8 cellular contexts compared by ENCODE assay signal in genomic region chr1:150578278-150579109, GRCh38. TPM values are rescaled to one million over a fixed set of nuclear protein-coding genes. Genes with fewer than 3 reads are reported as not detected.
DNase-seq lines count a peak whose midpoint lies in the region; ATAC-seq, FAIRE-seq and TF ChIP-seq lines count a peak whose summit lies in the region.

No MANE protein-coding gene starts in this region.

- H3K4me2 ChIP-seq in K562 (ENCODE audit: insufficient read depth, low read length) = peak overlapping the region; percentile 97

- no peaks in the 10 kb centered on the region for H3K27me3 ChIP-seq in HUES6 (ENCODE audit: control insufficient read depth, insufficient read depth, low read length)
- no peaks in the 10 kb centered on the region for H3K27me3 ChIP-seq in RWPE2 (ENCODE audit: insufficient read depth, poor library complexity, severe bottlenecking)
- no peaks in the 10 kb centered on the region for H3K27me3 ChIP-seq in K562 (ENCODE audit: control insufficient read depth in 2 of 2, insufficient read depth in 2 of 2, low read length in 2 of 2)
- no peaks in the 10 kb centered on the region for H3K27me3 ChIP-seq in iPS-18a (ENCODE audit: control insufficient read depth, insufficient read depth, low read length)
- H3K27me3 ChIP-seq in gastrocnemius medialis = no peaks in the 10 kb centered on the region

- TF ChIP-seq RAD21 in K562 (CRISPR knock-in tag; conservative IDR thresholded peaks at IDR 0.05 in 1 of 2, IDR thresholded peaks at IDR 0.05 in 1 of 2) = no peak

- TF ChIP-seq POLR2A in K562 (conservative IDR thresholded peaks at IDR 0.05) = peak; percentile 36; the same call in 1 of the 2 replicates
- peak; percentile 37 to 45 for TF ChIP-seq POLR2A in gastrocnemius medialis (IDR thresholded peaks at IDR 0.05)

- H3K9me3 ChIP-seq in HUES6 (ENCODE audit: control insufficient read depth, insufficient read depth, low read depth, low read length) (no peaks in the 10 kb centered on the region), RWPE2 (ENCODE audit: severe bottlenecking) (no peaks in the 10 kb centered on the region), K562 (replicated peaks; ENCODE audit: control insufficient read depth, insufficient read depth, low read depth, low read length) (no peaks in the 10 kb centered on the region), iPS-18a (ENCODE audit: control insufficient read depth, low read depth, low read length) (no peaks in the 10 kb centered on the region), gastrocnemius medialis (no peaks in the 10 kb centered on the region)

- peaks cover 46% of the 10 kb centered on the region for H4K20me1 ChIP-seq in K562 (replicated peaks; ENCODE audit: control insufficient read depth, insufficient read depth, low read length)

- peak; percentile 59 for FAIRE-seq in K562 (lab: Jason Lieb, UNC)

- H3K4me3 ChIP-seq in HUES6 (ENCODE audit: low read depth, low read length) (peak overlapping the region; percentile 89), RWPE2 (ENCODE audit: severe bottlenecking) (peak overlapping the region; percentile 73), K562 (peak overlapping the region; percentile 98), iPS-18a (ENCODE audit: low read length) (peak overlapping the region; percentile 94), gastrocnemius medialis (peak overlapping the region; percentile 67 to 98 (median 84))

- H3K4me1 ChIP-seq in HUES6 (ENCODE audit: control insufficient read depth, insufficient read depth, low read length) = peaks cover 30% of the 10 kb centered on the region
- H3K4me1 ChIP-seq in RWPE2 (ENCODE audit: insufficient read depth, poor library complexity, severe bottlenecking) = peaks cover 32% of the 10 kb centered on the region
- peaks cover 10 to 19% of the 10 kb centered on the region in 2 experiments; a peak in 4 of 5 replicates for H3K4me1 ChIP-seq in K562 (replicated peaks in 1 of 2; ENCODE audit: control insufficient read depth in 2 of 2, insufficient read depth in 2 of 2, low read length in 2 of 2)
- H3K4me1 ChIP-seq in iPS-18a (ENCODE audit: control insufficient read depth, low read depth, low read length) = peaks cover 35% of the 10 kb centered on the region
- peaks cover 28 to 32% of the 10 kb centered on the region in 2 donors for H3K4me1 ChIP-seq in gastrocnemius medialis

- H3K27ac ChIP-seq in HUES6 (ENCODE audit: low read depth, low read length) = peak overlapping the region; percentile 100
- peak overlapping the region; percentile 100 for H3K27ac ChIP-seq in RWPE2 (ENCODE audit: poor library complexity, severe bottlenecking)
- H3K27ac ChIP-seq in K562 (ENCODE audit: extremely low read depth, low read depth, low read length) = peak overlapping the region; percentile 87
- peak overlapping the region; percentile 97 for H3K27ac ChIP-seq in iPS-18a (ENCODE audit: low read length)
- H3K27ac ChIP-seq in gastrocnemius medialis = peak overlapping the region; percentile 100

- peaks cover 54% of the 10 kb centered on the region for H3K36me3 ChIP-seq in HUES6 (ENCODE audit: control insufficient read depth, insufficient read depth, low read length)
- H3K36me3 ChIP-seq in RWPE2 (ENCODE audit: low read depth) = peaks cover 57% of the 10 kb centered on the region
- H3K36me3 ChIP-seq in K562 (ENCODE audit: control insufficient read depth, insufficient read depth, low read length) = peaks cover 54% of the 10 kb centered on the region
- peaks cover 50% of the 10 kb centered on the region for H3K36me3 ChIP-seq in iPS-18a (ENCODE audit: control insufficient read depth, low read depth, low read length)
- peaks cover 0 to 54% of the 10 kb centered on the region in 2 donors for H3K36me3 ChIP-seq in gastrocnemius medialis

- H2AFZ ChIP-seq in K562 (ENCODE audit: low read depth, low read length) = no peak overlapping the region

- under 1% methylated on average over 49 of the region's 49 CpGs for WGBS in K562 (ENCODE audit: insufficient coverage, low coverage, missing lambda C conversion rate)

- H3K9me1 ChIP-seq in K562 (ENCODE audit: control insufficient read depth, insufficient read depth, low read length) = no peaks in the 10 kb centered on the region

- no peak for TF ChIP-seq EP300 in K562 (IDR thresholded peaks at IDR 0.05; ENCODE audit: low read length)

- TSS peak; percentile 34 for BruUV-seq in K562 (replicated peaks; lab: Mats Ljungman, UMichigan)

- peaks cover 66% of the 10 kb centered on the region for H3K79me2 ChIP-seq in K562 (ENCODE audit: control insufficient read depth, insufficient read depth, low read length)

- ATAC-seq in RWPE2 (ENCODE audit: low read depth) = peak; percentile 37
- peak; percentile 25 for ATAC-seq in K562
- peak; percentile 40 to 61 for ATAC-seq in gastrocnemius medialis
- no peak for ATAC-seq in HG03571 (IDR thresholded peaks at IDR 0.05; ENCODE audit: unreplicated experiment)

- no peak for TF ChIP-seq CTCF in RWPE2 (IDR thresholded peaks at IDR 0.05; ENCODE audit: poor library complexity, severe bottlenecking)
- no peak for TF ChIP-seq CTCF in K562 (IDR thresholded peaks at IDR 0.05 in 2 of 3, conservative IDR thresholded peaks at IDR 0.05 in 1 of 3; ENCODE audit: insufficient read depth in 2 of 3, low read depth in 1 of 3, low read length in 3 of 3)
- no peak for TF ChIP-seq CTCF in gastrocnemius medialis (IDR thresholded peaks at IDR 0.05 in 4 of 5, conservative IDR thresholded peaks at IDR 0.05 in 1 of 5)

- CTCF ChIA-PET in K562 (lab: Yijun Ruan, JAX; ENCODE audit: low intra/inter-chr PET ratio) = no interaction called here

- intact Hi-C loops in K562 (cut with micrococcal nuclease) (loop anchor here (2.0 to 5.0 kb wide), 2 partner anchors 40 to 234 kb away; no protein-coding TSS in a partner anchor), gastrocnemius medialis (cut with DNase I; ENCODE audit: low total_unique reads) (loop anchor here (1.0 kb wide), 5 partner anchors 10 to 399 kb away; partner anchors contain the start of genes ENSA and SETDB1)

- in situ Hi-C loops in K562 (cut with MboI) (no loop called here), gastrocnemius medialis (cut with MboI; ENCODE audit: low sequenced_read_pairs in 4 of 4) (no loop called here)

- H3K9ac ChIP-seq in HUES6 (ENCODE audit: low read length) (peak overlapping the region; percentile 99), K562 (ENCODE audit: insufficient read depth in 1 of 2, low read depth in 2 of 2, low read length in 2 of 2) (peak overlapping the region; percentile 97 to 100), iPS-18a (ENCODE audit: low read length) (peak overlapping the region; percentile 100)

- DNase-seq in EL (peak; percentile 91), RWPE2 (ENCODE audit: low spot score) (peak; percentile 70), K562 (ENCODE audit: extremely low read depth in 1 of 4, low spot score in 3 of 4) (peak in 3 of 4 experiments; percentile 24 to 75 (median 30)), gastrocnemius medialis (peak; percentile 50 to 79), mesenteric fat pad (ENCODE audit: low spot score) (no peak)

- POLR2A ChIA-PET in K562 (lab: Yijun Ruan, JAX) = interaction anchor here (0.6 to 11.0 kb wide), 25 partner anchors 8 to 428 kb away, joined by 3 to 148 read pairs (median 4); partner anchors contain the start of genes ENSA, FALEC, GOLPH3L and MINDY1

RNA-seq across cellular contexts. Expression of gene MCL1, which starts 0.9 kb away (rescaled TPM):
- total RNA-seq in K562 (2011; cell fraction: chromatin; rRNA removed; ENCODE audit: low replicate concordance) = 200 and 281 TPM in 2 replicates
- 147 and 148 TPM in 2 replicates for total RNA-seq in K562 (2011; cell fraction: nucleolus; rRNA removed)
- total RNA-seq in K562 (2011; cell fraction: nucleoplasm; rRNA removed) = 206 and 295 TPM in 2 replicates
- total RNA-seq in K562 (2014; rRNA removed) (129 and 138 TPM in 2 replicates), K562 (2014; rRNA removed; fragmentation: Illumina TruSeq; extraction: Trizol) (153 and 184 TPM in 2 replicates), K562 (2015; rRNA removed; fragmentation: Illumina TruSeq; extraction: Trizol) (109 and 120 TPM in 2 replicates), K562 (2021) (200 and 224 TPM in 2 replicates), gastrocnemius medialis (100 to 1,000 TPM; 136 to 199 (median 176) TPM), mesenteric fat pad (697 TPM)
- polyA plus RNA-seq in K562 (2011; rRNA removed) (144 and 222 TPM in 2 replicates), K562 (2014; fragmentation: Illumina TruSeq; extraction: Trizol) (147 and 158 TPM in 2 replicates), K562 (2014; fragmentation: Nextera tagmentation; extraction: Ambion mirVana) (10 to 100 TPM; 27.1 to 31.0 TPM), K562 (2014; rRNA removed) (131 and 143 TPM in 2 replicates)
- polyA plus RNA-seq in K562 (2011; cell fraction: cytosol; rRNA removed) = 86.7 and 94.2 TPM in 2 replicates
- 179 and 244 TPM in 2 replicates for polyA plus RNA-seq in K562 (2011; cell fraction: nucleus; rRNA removed)
- polyA plus RNA-seq in K562 (2012) = 139 and 140 TPM in 2 replicates
- 221 and 238 TPM in 2 replicates for polyA minus RNA-seq in K562 (2011; rRNA and poly(A)+ RNA removed)
- 104 and 109 TPM in 2 replicates for polyA minus RNA-seq in K562 (2011; cell fraction: cytosol; rRNA and poly(A)+ RNA removed)
- 141 and 172 TPM in 2 replicates for polyA minus RNA-seq in K562 (2011; cell fraction: nucleus; rRNA and poly(A)+ RNA removed)

RNA-seq across cellular contexts. Expression of gene ADAMTSL4, which starts 29.3 kb away (rescaled TPM):
- 795 and 1,508 TPM in 2 replicates for total RNA-seq in K562 (2011; cell fraction: chromatin; rRNA removed; ENCODE audit: low replicate concordance)
- 712 and 761 TPM in 2 replicates for total RNA-seq in K562 (2011; cell fraction: nucleolus; rRNA removed)
- total RNA-seq in K562 (2011; cell fraction: nucleoplasm; rRNA removed) = 735 and 822 TPM in 2 replicates
- 35.6 and 43.6 TPM in 2 replicates for total RNA-seq in K562 (2014; rRNA removed)
- total RNA-seq in K562 (2014; rRNA removed; fragmentation: Illumina TruSeq; extraction: Trizol) = 18.8 and 20.3 TPM in 2 replicates
- 22.8 and 25.5 TPM in 2 replicates for total RNA-seq in K562 (2015; rRNA removed; fragmentation: Illumina TruSeq; extraction: Trizol)
- total RNA-seq in K562 (2021) = 163 and 212 TPM in 2 replicates
- polyA plus RNA-seq in K562 (2011; rRNA removed) = 53.8 and 132 TPM in 2 replicates
- 68.7 and 73.2 TPM in 2 replicates for polyA plus RNA-seq in K562 (2011; cell fraction: cytosol; rRNA removed)
- 800 and 1,003 TPM in 2 replicates for polyA plus RNA-seq in K562 (2011; cell fraction: nucleus; rRNA removed)
- polyA plus RNA-seq in K562 (2012) = 127 and 192 TPM in 2 replicates
- polyA plus RNA-seq in K562 (2014; fragmentation: Illumina TruSeq; extraction: Trizol) = 116 and 156 TPM in 2 replicates
- 10 to 100 TPM; 12.7 to 14.8 TPM for polyA plus RNA-seq in K562 (2014; fragmentation: Nextera tagmentation; extraction: Ambion mirVana)
- polyA plus RNA-seq in K562 (2014; rRNA removed) = 104 and 137 TPM in 2 replicates
- 23.6 and 31.1 TPM in 2 replicates for polyA minus RNA-seq in K562 (2011; rRNA and poly(A)+ RNA removed)
- polyA minus RNA-seq in K562 (2011; cell fraction: cytosol; rRNA and poly(A)+ RNA removed) = 45.7 and 70.1 TPM in 2 replicates
- 99.2 and 125 TPM in 2 replicates for polyA minus RNA-seq in K562 (2011; cell fraction: nucleus; rRNA and poly(A)+ RNA removed)
- total RNA-seq in gastrocnemius medialis = 10 to 100 TPM in 2 of 4 donors, 1 to 10 TPM in 2; 5.6 to 30.0 (median 10.7) TPM
- total RNA-seq in mesenteric fat pad = 76.4 TPM

RNA-seq across cellular contexts. Expression of gene ENSA, which starts 50.9 kb away (rescaled TPM):
- 86.7 and 153 TPM in 2 replicates for total RNA-seq in K562 (2011; cell fraction: chromatin; rRNA removed; ENCODE audit: low replicate concordance)
- total RNA-seq in K562 (2011; cell fraction: nucleolus; rRNA removed) = 54.7 and 57.9 TPM in 2 replicates
- 124 and 201 TPM in 2 replicates for total RNA-seq in K562 (2011; cell fraction: nucleoplasm; rRNA removed)
- 147 and 163 TPM in 2 replicates for total RNA-seq in K562 (2014; rRNA removed)
- 196 and 198 TPM in 2 replicates for total RNA-seq in K562 (2014; rRNA removed; fragmentation: Illumina TruSeq; extraction: Trizol)
- total RNA-seq in K562 (2015; rRNA removed; fragmentation: Illumina TruSeq; extraction: Trizol) = 183 and 188 TPM in 2 replicates
- 203 and 219 TPM in 2 replicates for total RNA-seq in K562 (2021)
- 133 and 156 TPM in 2 replicates for polyA plus RNA-seq in K562 (2011; rRNA removed)
- 116 and 118 TPM in 2 replicates for polyA plus RNA-seq in K562 (2011; cell fraction: cytosol; rRNA removed)
- 47.5 and 50.4 TPM in 2 replicates for polyA plus RNA-seq in K562 (2011; cell fraction: nucleus; rRNA removed)
- polyA plus RNA-seq in K562 (2012) = 174 and 197 TPM in 2 replicates
- 565 and 605 TPM in 2 replicates for polyA plus RNA-seq in K562 (2014; fragmentation: Illumina TruSeq; extraction: Trizol)
- polyA plus RNA-seq in K562 (2014; fragmentation: Nextera tagmentation; extraction: Ambion mirVana) = 10 to 100 TPM; 68.1 to 93.9 TPM
- 197 and 354 TPM in 2 replicates for polyA plus RNA-seq in K562 (2014; rRNA removed)
- 60.6 and 80.0 TPM in 2 replicates for polyA minus RNA-seq in K562 (2011; rRNA and poly(A)+ RNA removed)
- polyA minus RNA-seq in K562 (2011; cell fraction: cytosol; rRNA and poly(A)+ RNA removed) = 32.9 and 35.0 TPM in 2 replicates
- polyA minus RNA-seq in K562 (2011; cell fraction: nucleus; rRNA and poly(A)+ RNA removed) = 22.9 and 51.1 TPM in 2 replicates
- 100 to 1,000 TPM; 164 to 302 (median 219) TPM for total RNA-seq in gastrocnemius medialis
- 138 TPM for total RNA-seq in mesenteric fat pad
